Comparison of ENCODE assay signal across 8 cellular contexts in the genomic region with DNA sequence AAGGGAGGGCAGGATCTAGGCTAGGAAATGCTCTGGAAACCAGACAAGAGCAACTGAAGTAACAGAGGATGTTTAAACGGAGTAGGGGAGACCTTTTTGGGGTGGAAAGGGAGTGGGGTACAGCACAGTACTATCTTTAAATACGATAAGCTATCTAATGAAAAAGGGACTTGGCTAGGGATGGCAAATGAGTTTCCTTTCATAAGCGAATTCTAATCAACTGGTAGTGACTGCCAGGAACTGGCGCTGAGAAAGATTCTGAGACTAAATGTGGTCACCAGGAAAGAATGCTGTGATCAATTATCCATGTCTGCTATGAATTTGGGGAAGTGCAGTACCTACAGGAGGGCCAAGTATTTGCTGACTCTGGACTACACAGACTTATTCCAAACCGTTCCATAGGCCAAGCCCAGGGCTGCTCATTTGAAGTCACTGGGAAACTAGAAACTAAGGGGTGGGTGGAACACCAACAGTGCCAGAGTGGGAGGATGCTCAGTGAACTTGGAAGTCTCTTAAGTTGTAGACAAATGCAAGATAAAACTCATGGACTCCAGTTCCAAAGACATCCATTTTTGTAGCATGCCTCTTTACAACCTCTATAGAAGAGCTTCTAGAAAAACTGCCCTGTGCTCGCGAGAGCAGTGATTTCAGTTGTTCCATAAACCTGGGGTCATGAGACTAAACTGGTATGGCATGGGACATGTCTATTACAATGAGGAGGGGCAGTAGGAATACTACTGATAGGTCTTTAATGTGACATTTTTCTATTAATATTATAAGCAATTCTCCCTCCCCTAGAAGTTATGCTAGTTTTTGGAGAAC. TPM values are rescaled to one million over a fixed set of nuclear protein-coding genes. Genes with fewer than 3 reads are reported as not detected.
DNase-seq lines count a peak whose midpoint lies in the region; ATAC-seq and TF ChIP-seq lines count a peak whose summit lies in the region.

No MANE protein-coding gene starts in this region.

- H3K9me3 ChIP-seq in Caco-2 = no peaks in the 10 kb centered on the region
- no peaks in the 10 kb centered on the region for H3K9me3 ChIP-seq in breast epithelium
- H3K9me3 ChIP-seq in BE2C = no peaks in the 10 kb centered on the region

- H3K27me3 Mint-ChIP-seq in Caco-2 (ENCODE audit: insufficient read depth, unreplicated experiment) = no peaks in the 10 kb centered on the region
- H3K27me3 Mint-ChIP-seq in natural killer cell treated with Interleukin-12 subunit alpha and Interleukin-12 subunit beta and Interleukin-15 and Interleukin-18, amount 100 ng/mL, for 72 hours = peaks cover 0 to 1% of the 10 kb centered on the region in 2 donors

- CTCF ChIA-PET in Caco-2 (lab: Charles Lee) = no interaction called here

- TF ChIP-seq CTCF in Caco-2 (IDR thresholded peaks at IDR 0.05; ENCODE audit: insufficient read depth in 1 of 2, low read depth in 1 of 2, low read length in 1 of 2, severe bottlenecking in 1 of 2, unreplicated experiment in 1 of 2) (no peak), breast epithelium (IDR thresholded peaks at IDR 0.05) (no peak), BE2C (IDR thresholded peaks at IDR 0.05; ENCODE audit: low read depth, low read length) (no peak)

- BruUV-seq in Caco-2 (replicated peaks; lab: Mats Ljungman, UMichigan) = no TSS peak

- no peaks in the 10 kb centered on the region for H3K36me3 ChIP-seq in Caco-2 (ENCODE audit: control insufficient read depth, insufficient read depth, low read length)
- H3K36me3 ChIP-seq in breast epithelium = no peaks in the 10 kb centered on the region
- no peaks in the 10 kb centered on the region for H3K36me3 ChIP-seq in BE2C

- intact Hi-C loops in Caco-2 (cut with micrococcal nuclease; ENCODE audit: unreplicated experiment) = loop anchor here (5.0 kb wide), 1 partner anchor 65 kb away; no protein-coding TSS in a partner anchor
- intact Hi-C loops in breast epithelium (cut with DNase I; ENCODE audit: low total_unique reads) = loop anchor here (1.0 kb wide), 1 partner anchor 31 kb away; no protein-coding TSS in a partner anchor

- H3K9me3 Mint-ChIP-seq in Caco-2 (ENCODE audit: unreplicated experiment) = peaks cover 5% of the 10 kb centered on the region
- H3K9me3 Mint-ChIP-seq in natural killer cell treated with Interleukin-12 subunit alpha and Interleukin-12 subunit beta and Interleukin-15 and Interleukin-18, amount 100 ng/mL, for 72 hours = peaks cover 2% of the 10 kb centered on the region

- POLR2A ChIA-PET in Caco-2 (lab: Charles Lee) = no interaction called here

- H3K4me1 ChIP-seq in Caco-2 (no peaks in the 10 kb centered on the region), breast epithelium (no peaks in the 10 kb centered on the region), BE2C (no peaks in the 10 kb centered on the region)

- peak overlapping the region; percentile 33 for H3K4me3 Mint-ChIP-seq in Caco-2 (ENCODE audit: unreplicated experiment)
- H3K4me3 Mint-ChIP-seq in natural killer cell treated with Interleukin-12 subunit alpha and Interleukin-12 subunit beta and Interleukin-15 and Interleukin-18, amount 100 ng/mL, for 72 hours = peak overlapping the region; percentile 99

- H3K27ac ChIP-seq in breast epithelium = peak overlapping the region; percentile 31 to 92

- H3K27me3 ChIP-seq in Caco-2 (replicated peaks; ENCODE audit: control insufficient read depth, insufficient read depth, low read length) (no peaks in the 10 kb centered on the region), breast epithelium (no peaks in the 10 kb centered on the region), BE2C (no peaks in the 10 kb centered on the region)

- H3K36me3 Mint-ChIP-seq in Caco-2 (ENCODE audit: insufficient read depth, unreplicated experiment) = peaks cover 37% of the 10 kb centered on the region
- H3K36me3 Mint-ChIP-seq in natural killer cell treated with Interleukin-12 subunit alpha and Interleukin-12 subunit beta and Interleukin-15 and Interleukin-18, amount 100 ng/mL, for 72 hours = peaks cover 43% of the 10 kb centered on the region

- TF ChIP-seq POLR2A in breast epithelium (IDR thresholded peaks at IDR 0.05) = no peak

- in situ Hi-C loops in KBM-7 (cut with MboI; ENCODE audit: low pct_unique_long_range_greater_than_20kb, low sequenced_read_pairs) = no loop called here

- H3K27ac Mint-ChIP-seq in Caco-2 (ENCODE audit: unreplicated experiment) = peak overlapping the region; percentile 60
- H3K27ac Mint-ChIP-seq in natural killer cell treated with Interleukin-12 subunit alpha and Interleukin-12 subunit beta and Interleukin-15 and Interleukin-18, amount 100 ng/mL, for 72 hours = peak overlapping the region; percentile 86 to 96

- no peak overlapping the region for H3K4me3 ChIP-seq in Caco-2 (ENCODE audit: low read depth, low read length)
- H3K4me3 ChIP-seq in breast epithelium = no peak overlapping the region
- no peak overlapping the region for H3K4me3 ChIP-seq in BE2C (ENCODE audit: low read depth, low read length)

- peaks cover 20% of the 10 kb centered on the region for H3K4me1 Mint-ChIP-seq in Caco-2 (ENCODE audit: low read depth, unreplicated experiment)
- H3K4me1 Mint-ChIP-seq in natural killer cell treated with Interleukin-12 subunit alpha and Interleukin-12 subunit beta and Interleukin-15 and Interleukin-18, amount 100 ng/mL, for 72 hours (ENCODE audit: low read depth in 2 of 2) = peaks cover 52 to 53% of the 10 kb centered on the region in 2 donors

- no peak for DNase-seq in Caco-2
- peak; percentile 58 for DNase-seq in KBM-7
- DNase-seq in breast epithelium (ENCODE audit: low spot score in 2 of 2) = no peak
- DNase-seq in natural killer cell treated with Interleukin-12 subunit alpha and Interleukin-12 subunit beta and Interleukin-15 and Interleukin-18, amount 100 ng/mL, for 72 hours (ENCODE audit: low spot score) = no peak
- DNase-seq in RKO (ENCODE audit: low spot score) = no peak
- DNase-seq in activated gamma-delta T cell treated with Interleukin-2 at 50 U/mL for 16 hours = no peak
- no peak for DNase-seq in BE2C
- DNase-seq in mucosa of gallbladder (ENCODE audit: low spot score) = no peak

- ATAC-seq in natural killer cell treated with Interleukin-12 subunit alpha and Interleukin-12 subunit beta and Interleukin-15 and Interleukin-18, amount 100 ng/mL, for 72 hours = no peak

RNA-seq across cellular contexts. Expression of a gene that starts 2.0 kb away (rescaled TPM):
- total RNA-seq in Caco-2 (2022) = 19.3 and 19.4 TPM in 2 replicates
- total RNA-seq in breast epithelium = 10 to 100 TPM in 2 of 3 donors, 1 to 10 TPM in 1; 8.2 to 25.3 (median 21.0) TPM
- total RNA-seq in natural killer cell treated with Interleukin-12 subunit alpha and Interleukin-12 subunit beta and Interleukin-15 and Interleukin-18, amount 100 ng/mL, for 72 hours = 10 to 100 TPM; 27.5 to 32.0 TPM
- polyA plus RNA-seq in BE2C (2012; ENCODE audit: insufficient read depth, insufficient read length, low read depth) = 10.1 TPM
- total RNA-seq in mucosa of gallbladder = 25.1 TPM

RNA-seq across cellular contexts. Expression of a gene that starts 2.1 kb away (rescaled TPM):
- total RNA-seq in Caco-2 (2022) = 33.9 and 34.0 TPM in 2 replicates
- 100 to 1,000 TPM in 1 of 3 donors, 10 to 100 TPM in 2; 10.7 to 136 (median 48.8) TPM for total RNA-seq in breast epithelium
- 10 to 100 TPM; 39.1 to 46.1 TPM for total RNA-seq in natural killer cell treated with Interleukin-12 subunit alpha and Interleukin-12 subunit beta and Interleukin-15 and Interleukin-18, amount 100 ng/mL, for 72 hours
- 12.4 TPM for polyA plus RNA-seq in BE2C (2012; ENCODE audit: insufficient read depth, insufficient read length, low read depth)
- total RNA-seq in mucosa of gallbladder = 33.2 TPM

RNA-seq across cellular contexts. Expression of a gene that starts 43.5 kb away (rescaled TPM):
- total RNA-seq in Caco-2 (2022) (22.9 and 25.5 TPM in 2 replicates), breast epithelium (10 to 100 TPM; 41.0 to 63.4 (median 43.2) TPM), mucosa of gallbladder (32.2 TPM)
- 10 to 100 TPM; 27.7 to 73.6 TPM for total RNA-seq in natural killer cell treated with Interleukin-12 subunit alpha and Interleukin-12 subunit beta and Interleukin-15 and Interleukin-18, amount 100 ng/mL, for 72 hours
- 25.0 TPM for polyA plus RNA-seq in BE2C (2012; ENCODE audit: insufficient read depth, insufficient read length, low read depth)
